Comparison of ENCODE assay signal across 8 cellular contexts in the genomic region with DNA sequence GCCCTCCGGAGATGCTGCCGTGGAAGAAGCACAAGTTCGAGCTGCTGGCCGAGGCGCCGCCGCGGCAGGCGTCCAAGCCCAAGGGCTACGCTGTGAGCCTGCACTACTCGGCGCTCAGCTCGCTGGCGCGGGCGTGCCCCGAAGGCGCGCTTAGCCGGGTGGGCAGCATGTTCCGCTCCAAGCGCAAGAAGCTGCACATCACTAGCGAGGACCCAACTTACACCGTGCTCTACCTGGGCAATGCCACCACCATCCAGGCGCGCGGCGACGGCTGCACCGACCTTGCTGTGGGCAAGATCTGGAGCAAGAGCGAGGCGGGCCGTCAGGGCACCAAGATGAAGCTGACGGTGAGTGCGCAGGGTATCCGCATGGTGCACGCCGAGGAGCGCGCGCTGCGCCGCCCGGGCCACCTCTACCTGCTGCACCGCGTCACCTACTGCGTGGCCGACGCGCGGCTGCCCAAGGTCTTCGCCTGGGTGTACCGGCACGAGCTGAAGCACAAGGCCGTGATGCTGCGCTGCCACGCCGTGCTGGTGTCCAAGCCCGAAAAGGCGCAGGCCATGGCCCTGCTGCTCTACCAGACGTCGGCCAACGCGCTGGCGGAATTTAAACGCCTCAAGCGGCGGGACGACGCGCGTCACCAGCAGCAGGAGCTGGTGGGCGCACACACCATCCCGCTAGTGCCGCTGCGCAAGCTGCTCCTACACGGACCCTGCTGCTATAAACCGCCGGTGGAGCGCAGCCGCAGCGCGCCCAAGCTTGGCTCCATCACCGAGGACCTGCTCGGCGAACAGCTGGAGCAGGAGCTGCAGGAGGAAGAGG. TPM values are rescaled to one million over a fixed set of nuclear protein-coding genes. Genes with fewer than 3 reads are reported as not detected.
A peak's percentile ranks its signal among the peaks of the same experiment; 100 is the strongest.
DNase-seq lines count a peak whose midpoint lies in the region; ATAC-seq and TF ChIP-seq lines count a peak whose summit lies in the region.

No MANE protein-coding gene starts in this region.

- H3K36me3 Mint-ChIP-seq in stimulated activated memory B cell treated with anti-CD40 and anti-IgM and Interleukin-4, amounts not matched to agents 10 μg/mL and 1 μg/mL and 100 μg/mL, for 72 hours: peaks cover 4% of the 10 kb centered on the region

- peaks cover 73% of the 10 kb centered on the region for H3K4me1 Mint-ChIP-seq in stimulated activated memory B cell treated with anti-CD40 and anti-IgM and Interleukin-4, amounts not matched to agents 10 μg/mL and 1 μg/mL and 100 μg/mL, for 72 hours

- no peaks in the 10 kb centered on the region for H3K27me3 ChIP-seq in colonic mucosa
- peaks cover 0 to 28% of the 10 kb centered on the region in 2 donors for H3K27me3 ChIP-seq in left lung

- DNase-seq in AG08396 (ENCODE audit: low spot score): peak; percentile 76
- peak in 3 of 5 donors; percentile 22 to 51 (median 26) for DNase-seq in T-helper 1 cell
- peak; percentile 48 for DNase-seq in colonic mucosa
- DNase-seq in left lung: peak; percentile 49 to 85

- H3K9ac ChIP-seq in colonic mucosa (ENCODE audit: low read depth in 2 of 2, low read length in 2 of 2): peak overlapping the region; percentile 64 to 84

- ATAC-seq in GM19035 (IDR thresholded peaks at IDR 0.05; ENCODE audit: unreplicated experiment): peak; percentile 3
- peak; percentile 9 for ATAC-seq in left lung
- ATAC-seq in stimulated activated memory B cell treated with anti-CD40 and anti-IgM and Interleukin-4, amounts not matched to agents 10 μg/mL and 1 μg/mL and 100 μg/mL, for 72 hours: peak; percentile 1
- no peak for ATAC-seq in GM18873 (IDR thresholded peaks at IDR 0.05; ENCODE audit: low FRiP score, unreplicated experiment)
- ATAC-seq in GM21423 (IDR thresholded peaks at IDR 0.05; ENCODE audit: unreplicated experiment): no peak

- H3K27ac Mint-ChIP-seq in stimulated activated memory B cell treated with anti-CD40 and anti-IgM and Interleukin-4, amounts not matched to agents 10 μg/mL and 1 μg/mL and 100 μg/mL, for 72 hours: peak overlapping the region; percentile 88

- H3K4me3 Mint-ChIP-seq in stimulated activated memory B cell treated with anti-CD40 and anti-IgM and Interleukin-4, amounts not matched to agents 10 μg/mL and 1 μg/mL and 100 μg/mL, for 72 hours: peak overlapping the region; percentile 98

- no peaks in the 10 kb centered on the region for H3K9me3 ChIP-seq in colonic mucosa
- H3K9me3 ChIP-seq in left lung: no peaks in the 10 kb centered on the region

- H3K4me3 ChIP-seq in colonic mucosa (peak overlapping the region; percentile 82), left lung (peak overlapping the region; percentile 60 to 66)

- H3K27ac ChIP-seq in colonic mucosa (peak overlapping the region; percentile 82), left lung (peak overlapping the region; percentile 76 to 84)

- H3K36me3 ChIP-seq in colonic mucosa (no peaks in the 10 kb centered on the region), left lung (no peaks in the 10 kb centered on the region)

- H3K9me3 Mint-ChIP-seq in stimulated activated memory B cell treated with anti-CD40 and anti-IgM and Interleukin-4, amounts not matched to agents 10 μg/mL and 1 μg/mL and 100 μg/mL, for 72 hours: no peaks in the 10 kb centered on the region

- H3K27me3 Mint-ChIP-seq in stimulated activated memory B cell treated with anti-CD40 and anti-IgM and Interleukin-4, amounts not matched to agents 10 μg/mL and 1 μg/mL and 100 μg/mL, for 72 hours: no peaks in the 10 kb centered on the region

- H3K4me1 ChIP-seq in colonic mucosa (peaks cover 14% of the 10 kb centered on the region), left lung (peaks cover 28 to 58% of the 10 kb centered on the region in 2 donors)

- TF ChIP-seq CTCF in colonic mucosa (IDR thresholded peaks at IDR 0.05) (no peak), left lung (IDR thresholded peaks at IDR 0.05) (no peak)

- intact Hi-C loops in colonic mucosa (cut with DNase I) (loop anchor here (5.0 kb wide), 1 partner anchor 420 kb away; no protein-coding TSS in a partner anchor), left lung (cut with DNase I) (loop anchor here in 1 of 2 donors (5.0 kb wide), 1 partner anchor 420 kb away; no protein-coding TSS in a partner anchor)

RNA-seq across cellular contexts. Expression of gene FAM43A, which starts 1.3 kb away (rescaled TPM):
- total RNA-seq in colonic mucosa (10 to 100 TPM in 1 of 2 donors, 1 to 10 TPM in 1; 7.2 to 10.2 TPM), left lung (1 to 10 TPM; 6.4 to 8.8 TPM)

RNA-seq across cellular contexts. Expression of gene LSG1, which starts 15.0 kb away (rescaled TPM):
- total RNA-seq in colonic mucosa (10 to 100 TPM; 19.0 to 34.8 TPM), left lung (10 to 100 TPM; 18.2 to 27.8 TPM)

RNA-seq across cellular contexts. Expression of gene TMEM44, which starts 53.8 kb away (rescaled TPM):
- total RNA-seq in colonic mucosa: 10 to 100 TPM; 40.1 to 43.2 TPM
- 10 to 100 TPM; 13.4 to 20.6 TPM for total RNA-seq in left lung

Comparison
In these comparisons a context has a peak if more than half of its experiments do, and no peak if none do; other contexts are left out.
1. DNase-seq: peak in every context shown above with its lines; median percentile 76 in AG08396; 67 in left lung; 48 in colonic mucosa; 26 in T-helper 1 cell.
2. ATAC-seq: peak in GM19035 (single experiment), left lung (single experiment) and stimulated activated memory B cell treated with anti-CD40 and anti-IgM and Interleukin-4, amounts not matched to agents 10 μg/mL and 1 μg/mL and 100 μg/mL, for 72 hours (single experiment); none in GM18873 (single experiment) and GM21423 (single experiment).